ENCODE assay signal across 8 cellular contexts in the genomic region with DNA sequence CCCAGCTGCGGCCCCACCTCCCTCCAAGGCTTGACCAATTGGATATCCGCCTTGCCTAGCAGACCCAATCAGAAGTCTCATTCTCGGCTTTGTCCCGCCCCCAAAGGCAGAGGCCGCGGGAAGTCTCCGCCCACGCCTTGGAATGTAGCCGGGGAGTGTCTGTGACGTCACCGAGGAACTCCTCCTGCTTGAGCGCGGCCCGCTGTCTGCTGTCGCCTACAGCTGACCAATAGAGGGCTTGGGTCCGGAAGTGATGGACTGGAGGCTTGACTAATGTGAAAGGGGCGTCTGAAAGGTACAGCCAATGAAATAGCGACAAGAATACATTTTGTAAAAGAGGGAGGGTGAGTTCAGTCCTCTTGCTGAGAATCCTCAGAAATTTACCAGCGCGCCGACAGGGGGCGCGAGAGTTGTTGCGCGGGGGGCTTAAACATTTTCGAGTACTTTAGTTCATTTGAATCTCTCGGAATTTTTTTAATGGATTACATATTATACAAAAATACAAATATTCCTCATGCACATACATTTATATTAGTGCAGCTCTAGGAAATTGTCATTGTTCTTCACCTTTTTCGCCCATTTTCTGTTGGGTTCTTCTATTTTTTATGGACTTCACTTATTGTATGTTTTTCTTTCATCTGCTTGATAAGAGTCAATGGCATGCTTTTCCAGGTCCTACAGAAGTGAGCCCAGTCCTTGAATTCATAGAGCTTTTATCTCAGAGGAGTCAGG. TPM values are rescaled to one million over a fixed set of nuclear protein-coding genes. Genes with fewer than 3 reads are reported as not detected.
A peak's percentile ranks its signal among the peaks of the same experiment; 100 is the strongest.
DNase-seq lines count a peak whose midpoint lies in the region; TF ChIP-seq lines count a peak whose summit lies in the region.

No MANE protein-coding gene starts in this region.

- no peaks in the 10 kb centered on the region for H3K27me3 ChIP-seq in MG63

- H3K9me3 ChIP-seq in ES-I3 (ENCODE audit: control insufficient read depth, insufficient read depth, low read length): no peaks in the 10 kb centered on the region
- no peaks in the 10 kb centered on the region for H3K9me3 ChIP-seq in MG63

- peak overlapping the region; percentile 97 for H3K4me3 Mint-ChIP-seq in nephron progenitor cell
- peak overlapping the region; percentile 92 for H3K4me3 Mint-ChIP-seq in stimulated activated naive CD8-positive, alpha-beta T cell treated with anti-CD3 and anti-CD28 coated beads, Interleukin-15, Interleukin-2, amounts not matched to agents 100 ng/mL and 50 ng/mL, for 24 hours

- peaks cover 46% of the 10 kb centered on the region for H3K4me1 Mint-ChIP-seq in nephron progenitor cell
- H3K4me1 Mint-ChIP-seq in stimulated activated naive CD8-positive, alpha-beta T cell treated with anti-CD3 and anti-CD28 coated beads, Interleukin-15, Interleukin-2, amounts not matched to agents 100 ng/mL and 50 ng/mL, for 24 hours (ENCODE audit: low read depth): peaks cover 43% of the 10 kb centered on the region

- DNase-seq in HCEC 1CT (peak; percentile 100), MG63 (peak; percentile 96), SHP77 treated with DMSO at 0.1 percent for 48 hours (lab: John Stamatoyannopoulos, UW) (peak; percentile 99), activated gamma-delta T cell treated with Interleukin-2 at 50 U/mL for 16 hours (peak; percentile 97), fibroblast of villous mesenchyme (ENCODE audit: low read depth) (peak; percentile 100), nephron progenitor cell (peak; percentile 98)

- peak; percentile 88 for TF ChIP-seq CTCF in fibroblast of villous mesenchyme (IDR thresholded peaks at IDR 0.05; ENCODE audit: insufficient read depth, low read depth, low read length)
- TF ChIP-seq CTCF in nephron progenitor cell (IDR thresholded peaks at IDR 0.05): peak; percentile 92

- peak overlapping the region; percentile 94 for H3K4me3 ChIP-seq in MG63
- peak overlapping the region; percentile 98 for H3K4me3 ChIP-seq in fibroblast of villous mesenchyme (ENCODE audit: low read depth, low read length)

- H3K9ac ChIP-seq in ES-I3 (ENCODE audit: low read depth, low read length): peak overlapping the region; percentile 80; the same call in 1 of the 2 replicates

- H3K36me3 Mint-ChIP-seq in nephron progenitor cell (ENCODE audit: low read depth): peaks cover 15% of the 10 kb centered on the region
- peaks cover 7% of the 10 kb centered on the region for H3K36me3 Mint-ChIP-seq in stimulated activated naive CD8-positive, alpha-beta T cell treated with anti-CD3 and anti-CD28 coated beads, Interleukin-15, Interleukin-2, amounts not matched to agents 100 ng/mL and 50 ng/mL, for 24 hours (ENCODE audit: low read depth)

- peak overlapping the region; percentile 99 for H3K27ac Mint-ChIP-seq in nephron progenitor cell
- peak overlapping the region; percentile 84 for H3K27ac Mint-ChIP-seq in stimulated activated naive CD8-positive, alpha-beta T cell treated with anti-CD3 and anti-CD28 coated beads, Interleukin-15, Interleukin-2, amounts not matched to agents 100 ng/mL and 50 ng/mL, for 24 hours

- H3K27me3 Mint-ChIP-seq in nephron progenitor cell (ENCODE audit: low read depth, poor library complexity): no peaks in the 10 kb centered on the region
- no peaks in the 10 kb centered on the region for H3K27me3 Mint-ChIP-seq in stimulated activated naive CD8-positive, alpha-beta T cell treated with anti-CD3 and anti-CD28 coated beads, Interleukin-15, Interleukin-2, amounts not matched to agents 100 ng/mL and 50 ng/mL, for 24 hours

- H3K36me3 ChIP-seq in ES-I3 (ENCODE audit: insufficient read depth, low read length): no peaks in the 10 kb centered on the region; the same call in 1 of the 2 replicates
- H3K36me3 ChIP-seq in MG63: peaks cover 5% of the 10 kb centered on the region

- peaks cover 8% of the 10 kb centered on the region; the same call in 1 of the 2 replicates for H3K4me1 ChIP-seq in ES-I3 (ENCODE audit: insufficient read depth, low read length)

- H3K9me3 Mint-ChIP-seq in nephron progenitor cell: no peaks in the 10 kb centered on the region
- no peaks in the 10 kb centered on the region for H3K9me3 Mint-ChIP-seq in stimulated activated naive CD8-positive, alpha-beta T cell treated with anti-CD3 and anti-CD28 coated beads, Interleukin-15, Interleukin-2, amounts not matched to agents 100 ng/mL and 50 ng/mL, for 24 hours

RNA-seq across cellular contexts. Expression of a gene that starts 0.4 kb away (rescaled TPM):
- total RNA-seq in MG63 (2014; rRNA removed; shearing (Covaris generic); ENCODE audit: low replicate concordance): 5.0 and 6.0 TPM in 2 replicates
- total RNA-seq in fibroblast of villous mesenchyme: 33.2 and 35.4 TPM in 2 replicates

Comparison
In these comparisons a context has a peak if more than half of its experiments do, and no peak if none do; other contexts are left out.
1. Peak in every context shown above with its lines: DNase-seq and H3K4me3 ChIP-seq.